In genomic region chr16:716250-716607, GRCh38 we compare ENCODE assay signal across 8 cellular contexts. TPM values are rescaled to one million over a fixed set of nuclear protein-coding genes. Genes with fewer than 3 reads are reported as not detected.
A peak's percentile ranks its signal among the peaks of the same experiment; 100 is the strongest.
DNase-seq lines count a peak whose midpoint lies in the region; ATAC-seq and TF ChIP-seq lines count a peak whose summit lies in the region.

No MANE protein-coding gene starts in this region.

- H3K9me3 Mint-ChIP-seq in activated B cell treated with CpG ODN at 0.5 μM for 24 hours: no peaks in the 10 kb centered on the region
- no peaks in the 10 kb centered on the region for H3K9me3 Mint-ChIP-seq in stimulated activated effector memory CD8-positive, alpha-beta T cell treated with anti-CD3 and anti-CD28 coated beads, Interleukin-12 subunit alpha, Interleukin-12 subunit beta, amount 100 ng/mL, for 72 hours

- H4K20me1 ChIP-seq in hepatocyte (ENCODE audit: insufficient read depth, poor library complexity, severe bottlenecking): peaks cover 4% of the 10 kb centered on the region

- H3K4me3 ChIP-seq in hepatocyte: no peak overlapping the region

- H3K27me3 Mint-ChIP-seq in activated B cell treated with CpG ODN at 0.5 μM for 24 hours: peaks cover 7% of the 10 kb centered on the region

- H3K36me3 ChIP-seq in hepatocyte (replicated peaks; ENCODE audit: insufficient read depth, low read depth): no peaks in the 10 kb centered on the region

- H3K4me1 Mint-ChIP-seq in activated B cell treated with CpG ODN at 0.5 μM for 24 hours: peaks cover 22% of the 10 kb centered on the region
- H3K4me1 Mint-ChIP-seq in stimulated activated effector memory CD8-positive, alpha-beta T cell treated with anti-CD3 and anti-CD28 coated beads, Interleukin-12 subunit alpha, Interleukin-12 subunit beta, amount 100 ng/mL, for 72 hours: peaks cover 27% of the 10 kb centered on the region

- H3K27ac ChIP-seq in hepatocyte: no peak overlapping the region

- no peak overlapping the region for H2AFZ ChIP-seq in hepatocyte

- H3K4me1 ChIP-seq in hepatocyte (ENCODE audit: insufficient read depth): peaks cover 19% of the 10 kb centered on the region

- no peaks in the 10 kb centered on the region for H3K79me2 ChIP-seq in hepatocyte

- CTCF ChIA-PET in activated B cell treated with CpG ODN at 0.5 μM for 24 hours (lab: Charles Lee): interaction anchor here (0.9 kb wide), 1 partner anchor 27 kb away, joined by 3 read pairs; no protein-coding TSS in a partner anchor

- peak overlapping the region; percentile 97 for H3K4me2 ChIP-seq in hepatocyte

- no peak for ATAC-seq in activated B cell treated with CpG ODN at 0.5 μM for 24 hours (ENCODE audit: low read depth)
- ATAC-seq in stimulated activated effector memory CD8-positive, alpha-beta T cell treated with anti-CD3 and anti-CD28 coated beads, Interleukin-12 subunit alpha, Interleukin-12 subunit beta, amount 100 ng/mL, for 72 hours: no peak
- ATAC-seq in GM19023 (IDR thresholded peaks at IDR 0.05; ENCODE audit: unreplicated experiment): no peak

- DNase-seq in NCI-H2227 (lab: John Stamatoyannopoulos, UW; ENCODE audit: unreplicated experiment) (peak; percentile 72), NCI-H2227 treated with DMSO at 0.1 percent for 48 hours (lab: John Stamatoyannopoulos, UW) (no peak), activated B cell treated with CpG ODN at 0.5 μM for 24 hours (no peak), hepatocyte (ENCODE audit: low spot score) (no peak), LoVo (ENCODE audit: low spot score) (no peak)
- no peak for DNase-seq in stimulated activated effector memory CD8-positive, alpha-beta T cell treated with anti-CD3 and anti-CD28 coated beads, Interleukin-12 subunit alpha, Interleukin-12 subunit beta, amount 100 ng/mL, for 72 hours (ENCODE audit: low spot score in 2 of 2)
- no peak for DNase-seq in stimulated activated CD4-positive, alpha-beta T cell treated with anti-CD3 and anti-CD28 coated beads, Interleukin-4, amount 100 ng/mL, for 24 hours

- no peak for TF ChIP-seq CTCF in activated B cell treated with CpG ODN at 0.5 μM for 24 hours (IDR thresholded peaks at IDR 0.05)
- TF ChIP-seq CTCF in hepatocyte (IDR thresholded peaks at IDR 0.05; ENCODE audit: poor library complexity): no peak

- POLR2A ChIA-PET in activated B cell treated with CpG ODN at 0.5 μM for 24 hours (lab: Charles Lee): interaction anchor here (0.7 to 2.8 kb wide), 8 partner anchors 12 to 248 kb away, joined by 3 to 8 read pairs (median 4); partner anchors contain the start of genes CHTF18, CIAO3, RPUSD1 and WDR24

- intact Hi-C loops in activated B cell treated with CpG ODN at 0.5 μM for 24 hours (cut with micrococcal nuclease): no loop called here

- H3K27me3 ChIP-seq in hepatocyte: peaks cover 17% of the 10 kb centered on the region

- no peak overlapping the region for H3K27ac Mint-ChIP-seq in activated B cell treated with CpG ODN at 0.5 μM for 24 hours
- H3K27ac Mint-ChIP-seq in stimulated activated effector memory CD8-positive, alpha-beta T cell treated with anti-CD3 and anti-CD28 coated beads, Interleukin-12 subunit alpha, Interleukin-12 subunit beta, amount 100 ng/mL, for 72 hours: no peak overlapping the region

- H3K9me3 ChIP-seq in hepatocyte (ENCODE audit: low read depth): no peaks in the 10 kb centered on the region

- WGBS in hepatocyte (ENCODE audit: low lambda C conversion rate, missing lambda C conversion rate): 21% methylated on average over 12 of the region's 12 CpGs

- peak overlapping the region; percentile 68 for H3K4me3 Mint-ChIP-seq in activated B cell treated with CpG ODN at 0.5 μM for 24 hours
- H3K4me3 Mint-ChIP-seq in stimulated activated effector memory CD8-positive, alpha-beta T cell treated with anti-CD3 and anti-CD28 coated beads, Interleukin-12 subunit alpha, Interleukin-12 subunit beta, amount 100 ng/mL, for 72 hours: peak overlapping the region; percentile 61

- no peaks in the 10 kb centered on the region for H3K9me2 ChIP-seq in hepatocyte (replicated peaks; ENCODE audit: insufficient read depth)

- no peaks in the 10 kb centered on the region for H3K36me3 Mint-ChIP-seq in activated B cell treated with CpG ODN at 0.5 μM for 24 hours (ENCODE audit: low read depth)
- H3K36me3 Mint-ChIP-seq in stimulated activated effector memory CD8-positive, alpha-beta T cell treated with anti-CD3 and anti-CD28 coated beads, Interleukin-12 subunit alpha, Interleukin-12 subunit beta, amount 100 ng/mL, for 72 hours: peaks cover 15% of the 10 kb centered on the region

RNA-seq across cellular contexts. Expression of gene METRN, which starts 1.3 kb away (rescaled TPM):
- total RNA-seq in activated B cell treated with CpG ODN at 0.5 μM for 24 hours: 5.0 and 6.7 TPM in 2 replicates
- total RNA-seq in hepatocyte: 8.3 and 22.7 TPM in 2 replicates
- 68.1 and 80.4 TPM in 2 replicates for polyA plus RNA-seq in hepatocyte

RNA-seq across cellular contexts. Expression of gene ANTKMT, which starts 4.7 kb away (rescaled TPM):
- total RNA-seq in activated B cell treated with CpG ODN at 0.5 μM for 24 hours (58.0 and 67.4 TPM in 2 replicates), hepatocyte (32.0 and 38.8 TPM in 2 replicates)
- 81.0 and 81.8 TPM in 2 replicates for polyA plus RNA-seq in hepatocyte

RNA-seq across cellular contexts. Expression of gene CCDC78, which starts 10.0 kb away (rescaled TPM):
- total RNA-seq in activated B cell treated with CpG ODN at 0.5 μM for 24 hours: 4.8 and 7.8 TPM in 2 replicates
- 2.2 and 3.4 TPM in 2 replicates for total RNA-seq in hepatocyte
- 5.8 and 6.8 TPM in 2 replicates for polyA plus RNA-seq in hepatocyte

RNA-seq across cellular contexts. Expression of gene FBXL16, which starts 10.6 kb away (rescaled TPM):
- total RNA-seq in activated B cell treated with CpG ODN at 0.5 μM for 24 hours (0.75 and 0.88 TPM in 2 replicates), hepatocyte (0.07 and 0.28 TPM in 2 replicates)
- polyA plus RNA-seq in hepatocyte: 0.28 and 0.38 TPM in 2 replicates

RNA-seq across cellular contexts. Expression of gene HAGHL, which starts 10.7 kb away (rescaled TPM):
- total RNA-seq in activated B cell treated with CpG ODN at 0.5 μM for 24 hours (10.8 and 10.9 TPM in 2 replicates), hepatocyte (14.5 and 15.5 TPM in 2 replicates)
- polyA plus RNA-seq in hepatocyte: 31.5 and 32.3 TPM in 2 replicates
